Comparison of ENCODE assay signal across 10 cellular contexts in genomic region chr10:49114718-49115014, GRCh38. TPM values are rescaled to one million over a fixed set of nuclear protein-coding genes. Genes with fewer than 3 reads are reported as not detected.
DNase-seq lines count a peak whose midpoint lies in the region; ATAC-seq and TF ChIP-seq lines count a peak whose summit lies in the region.
"Had no signal": no experiment of that assay in that cellular context is flagged by ENCODE, and none has a peak within 500 bp of the region (broad histone marks: within the 10 kb centered on the region; RNA-seq: fewer than 3 reads in every experiment).

No MANE protein-coding gene starts in this region.

- DNase-seq in activated naive CD4-positive, alpha-beta T cell (lab: John Stamatoyannopoulos, UW) = no peak
- no peak for DNase-seq in esophagus muscularis mucosa (ENCODE audit: extremely low spot score)
- no peak for DNase-seq in natural killer cell
- no peak for DNase-seq in NCI-H345 (lab: John Stamatoyannopoulos, UW)
- DNase-seq in SIG-M5 treated with dmso at 0.1 percent for 504 hours (lab: John Stamatoyannopoulos, UW; ENCODE audit: unreplicated experiment) = no peak

- H3K27ac Mint-ChIP-seq in activated naive CD4-positive, alpha-beta T cell treated with anti-CD3 and anti-CD28 coated beads, Interleukin-2, amount 50 U/mL, for 24 hours = no peak overlapping the region
- H3K27ac Mint-ChIP-seq in natural killer cell = no peak overlapping the region

- no peak for ATAC-seq in natural killer cell
- ATAC-seq in GM21825 (IDR thresholded peaks at IDR 0.05; ENCODE audit: unreplicated experiment) = no peak

- TF ChIP-seq CTCF in esophagus muscularis mucosa (IDR thresholded peaks at IDR 0.05) (no peak), natural killer cell (IDR thresholded peaks at IDR 0.05) (no peak)

- intact Hi-C loops in esophagus muscularis mucosa (cut with DNase I) = no loop called here
- intact Hi-C loops in natural killer cell (cut with micrococcal nuclease) = no loop called here

- WGBS in esophagus muscularis mucosa = 9% methylated on average over 9 of the region's 9 CpGs
- WGBS in urinary bladder = 19% methylated on average over 9 of the region's 9 CpGs

- no peak for TF ChIP-seq POLR2A in esophagus muscularis mucosa (IDR thresholded peaks at IDR 0.05; ENCODE audit: low read depth)

- H3K4me1 Mint-ChIP-seq in activated naive CD4-positive, alpha-beta T cell treated with anti-CD3 and anti-CD28 coated beads, Interleukin-2, amount 50 U/mL, for 24 hours = peaks cover 7% of the 10 kb centered on the region
- H3K4me1 Mint-ChIP-seq in natural killer cell = no peaks in the 10 kb centered on the region

- peak overlapping the region; percentile 77 to 88 (median 84) for H3K27ac ChIP-seq in esophagus muscularis mucosa (replicated peaks in 1 of 4)
- no peak overlapping the region for H3K27ac ChIP-seq in urinary bladder (ENCODE audit: low read depth)
- H3K27ac ChIP-seq: KMS-11 had no signal

- H3K9me3 ChIP-seq in esophagus muscularis mucosa = no peaks in the 10 kb centered on the region

- H3K27me3 ChIP-seq in esophagus muscularis mucosa = no peaks in the 10 kb centered on the region

- peak overlapping the region; percentile 61 to 88 (median 74) for H3K4me3 ChIP-seq in esophagus muscularis mucosa
- H3K4me3 ChIP-seq in urinary bladder (ENCODE audit: low read depth, low read length) = peak overlapping the region; percentile 70

- H3K36me3 Mint-ChIP-seq in activated naive CD4-positive, alpha-beta T cell treated with anti-CD3 and anti-CD28 coated beads, Interleukin-2, amount 50 U/mL, for 24 hours = no peaks in the 10 kb centered on the region
- no peaks in the 10 kb centered on the region for H3K36me3 Mint-ChIP-seq in natural killer cell

- peaks cover 32 to 57% (median 49%) of the 10 kb centered on the region in 4 donors for H3K4me1 ChIP-seq in esophagus muscularis mucosa
- no peaks in the 10 kb centered on the region for H3K4me1 ChIP-seq in urinary bladder (ENCODE audit: insufficient read depth)

- H3K27me3 Mint-ChIP-seq in activated naive CD4-positive, alpha-beta T cell treated with anti-CD3 and anti-CD28 coated beads, Interleukin-2, amount 50 U/mL, for 24 hours = peaks cover 22% of the 10 kb centered on the region
- H3K27me3 Mint-ChIP-seq in natural killer cell (ENCODE audit: low read depth in 2 of 2) = peaks cover 11 to 12% of the 10 kb centered on the region in 2 donors

- H3K4me3 Mint-ChIP-seq in activated naive CD4-positive, alpha-beta T cell treated with anti-CD3 and anti-CD28 coated beads, Interleukin-2, amount 50 U/mL, for 24 hours = peak overlapping the region; percentile 26
- H3K4me3 Mint-ChIP-seq in natural killer cell = peak overlapping the region; percentile 81

- no peaks in the 10 kb centered on the region for H3K9me3 Mint-ChIP-seq in activated naive CD4-positive, alpha-beta T cell treated with anti-CD3 and anti-CD28 coated beads, Interleukin-2, amount 50 U/mL, for 24 hours
- H3K9me3 Mint-ChIP-seq in natural killer cell = no peaks in the 10 kb centered on the region

- TF ChIP-seq EP300 in esophagus muscularis mucosa (IDR thresholded peaks at IDR 0.05) = no peak

- H3K36me3 ChIP-seq in esophagus muscularis mucosa = no peaks in the 10 kb centered on the region
- H3K36me3 ChIP-seq in urinary bladder (ENCODE audit: insufficient read depth) = no peaks in the 10 kb centered on the region

RNA-seq across cellular contexts. Expression of gene VSTM4, which starts 0.7 kb away (rescaled TPM):
- total RNA-seq in esophagus muscularis mucosa = 10 to 100 TPM in 3 of 4 donors, 1 to 10 TPM in 1; 10.0 to 21.4 (median 12.6) TPM
- under 1 TPM; 0.38 to 0.57 (median 0.45) TPM for total RNA-seq in natural killer cell
- total RNA-seq in urinary bladder = 60.2 TPM
- 18.7 TPM for polyA plus RNA-seq in urinary bladder

RNA-seq across cellular contexts. Expression of gene FAM170B, which starts 19.2 kb away (rescaled TPM):
- total RNA-seq in esophagus muscularis mucosa (not detected), natural killer cell (not detected), urinary bladder (not detected)
- polyA plus RNA-seq in urinary bladder = not detected
- total RNA-seq: T-helper 1 cell treated with Interleukin-12 subunit alpha and Interleukin-12 subunit beta and Interleukin-4 antibody, amounts not matched to agents 30 ng/mL and 1 ng/mL, for 36 hours had no signal

Comparison
In these comparisons a context has a peak if more than half of its experiments do, and no peak if none do; other contexts are left out.
1. RNA of gene VSTM4, which starts 0.7 kb away (total RNA-seq): 60.2 TPM in urinary bladder (single experiment) and 10.0 to 21.4 TPM in esophagus muscularis mucosa; 0.38 to 0.57 TPM in natural killer cell; every median in the first group is over 4 times any median in the second.